Comparison of ENCODE assay signal across 8 cellular contexts in the genomic region with DNA sequence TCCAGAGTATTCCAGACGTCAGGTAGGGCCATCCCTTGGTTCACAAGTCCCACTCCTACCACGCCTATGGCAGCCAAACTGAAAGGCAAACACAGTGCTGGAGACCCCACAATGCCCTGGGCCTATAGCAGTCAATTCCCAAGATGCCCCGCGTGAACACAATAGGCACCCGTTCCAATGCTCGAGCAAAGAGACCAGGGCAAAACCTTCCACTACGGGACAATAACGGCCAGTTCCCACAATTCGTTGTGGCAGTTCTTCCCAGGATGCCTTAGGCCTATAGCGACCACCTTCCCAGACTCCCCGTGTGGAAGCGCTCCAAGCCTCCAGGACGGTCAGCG. TPM values are rescaled to one million over a fixed set of nuclear protein-coding genes. Genes with fewer than 3 reads are reported as not detected.
DNase-seq lines count a peak whose midpoint lies in the region; ATAC-seq and TF ChIP-seq lines count a peak whose summit lies in the region.

No MANE protein-coding gene starts in this region.

- CTCF ChIA-PET in activated CD8-positive, alpha-beta T cell treated with anti-CD3 and anti-CD28 coated beads, Interleukin-2, amount 10 ng/mL, durations not matched to agents 7 days and 5 days (lab: Charles Lee) = no interaction called here

- peak overlapping the region; percentile 99 for H3K4me2 ChIP-seq in osteoblast (ENCODE audit: insufficient read depth, low read length)

- H3K4me1 ChIP-seq in osteoblast (ENCODE audit: insufficient read depth, low read length) = peaks cover 12% of the 10 kb centered on the region

- peaks cover 2% of the 10 kb centered on the region for H3K36me3 Mint-ChIP-seq in activated CD8-positive, alpha-beta T cell treated with anti-CD3 and anti-CD28 coated beads, Interleukin-2, amount 10 ng/mL, durations not matched to agents 7 days and 5 days (ENCODE audit: low read depth)

- peak overlapping the region; percentile 98 for H3K27ac Mint-ChIP-seq in activated CD8-positive, alpha-beta T cell treated with anti-CD3 and anti-CD28 coated beads, Interleukin-2, amount 10 ng/mL, durations not matched to agents 7 days and 5 days

- TF ChIP-seq CTCF in fibroblast of the aortic adventitia (IDR thresholded peaks at IDR 0.05; ENCODE audit: insufficient read depth, low read length) = no peak
- no peak for TF ChIP-seq CTCF in osteoblast (IDR thresholded peaks at IDR 0.05; ENCODE audit: extremely low read depth, low read depth, low read length)

- peak overlapping the region; percentile 95 for H3K4me3 ChIP-seq in fibroblast of the aortic adventitia (ENCODE audit: low read depth, low read length)
- peak overlapping the region; percentile 90 for H3K4me3 ChIP-seq in osteoblast (ENCODE audit: insufficient read depth, low read length)

- H3K27ac ChIP-seq in osteoblast (ENCODE audit: low read depth, low read length) = peak overlapping the region; percentile 92

- peaks cover 3% of the 10 kb centered on the region for H3K36me3 ChIP-seq in osteoblast (ENCODE audit: insufficient read depth, low read length)

- ATAC-seq in HG02973 (IDR thresholded peaks at IDR 0.05; ENCODE audit: unreplicated experiment) = peak; percentile 28
- ATAC-seq in activated CD8-positive, alpha-beta T cell treated with anti-CD3 and anti-CD28 coated beads, Interleukin-2, amount 10 ng/mL, durations not matched to agents 7 days and 5 days = peak; percentile 51

- no peaks in the 10 kb centered on the region for H3K27me3 Mint-ChIP-seq in activated CD8-positive, alpha-beta T cell treated with anti-CD3 and anti-CD28 coated beads, Interleukin-2, amount 10 ng/mL, durations not matched to agents 7 days and 5 days (ENCODE audit: low read depth)

- peaks cover 47% of the 10 kb centered on the region for H3K79me2 ChIP-seq in osteoblast (ENCODE audit: insufficient read depth, low read length)

- POLR2A ChIA-PET in activated CD8-positive, alpha-beta T cell treated with anti-CD3 and anti-CD28 coated beads, Interleukin-2, amount 10 ng/mL, durations not matched to agents 7 days and 5 days (lab: Charles Lee) = no interaction called here

- no peaks in the 10 kb centered on the region for H4K20me1 ChIP-seq in osteoblast (ENCODE audit: insufficient read depth, low read length)

- DNase-seq in activated T-cell treated with anti-CD3 and anti-CD28 coated beads for 1 hour (ENCODE audit: low read depth) = peak; percentile 13
- no peak for DNase-seq in activated T-cell treated with anti-CD3 and anti-CD28 coated beads, Interleukin-2, amount 50 U/mL, for 48 hours
- peak; percentile 61 for DNase-seq in NCI-H2196 treated with DMSO at 0.1 percent for 48 hours (lab: John Stamatoyannopoulos, UW; ENCODE audit: unreplicated experiment)
- DNase-seq in activated CD8-positive, alpha-beta T cell treated with anti-CD3 and anti-CD28 coated beads, Interleukin-2, amount 10 ng/mL, durations not matched to agents 7 days and 5 days = peak; percentile 73
- peak; percentile 37 for DNase-seq in fibroblast of the aortic adventitia (ENCODE audit: low read depth)
- DNase-seq in osteoblast (ENCODE audit: insufficient read length, low spot score, missing footprints) = peak; percentile 92
- DNase-seq in globus pallidus (ENCODE audit: low spot score) = no peak

- H3K9me3 ChIP-seq in osteoblast (ENCODE audit: low read depth, low read length) = no peaks in the 10 kb centered on the region

- H2AFZ ChIP-seq in osteoblast (ENCODE audit: low read length) = peak overlapping the region; percentile 99

- peak overlapping the region; percentile 94 for H3K4me3 Mint-ChIP-seq in activated CD8-positive, alpha-beta T cell treated with anti-CD3 and anti-CD28 coated beads, Interleukin-2, amount 10 ng/mL, durations not matched to agents 7 days and 5 days

- peaks cover 19% of the 10 kb centered on the region for H3K4me1 Mint-ChIP-seq in activated CD8-positive, alpha-beta T cell treated with anti-CD3 and anti-CD28 coated beads, Interleukin-2, amount 10 ng/mL, durations not matched to agents 7 days and 5 days (ENCODE audit: low read depth)

- no peaks in the 10 kb centered on the region for H3K9me3 Mint-ChIP-seq in activated CD8-positive, alpha-beta T cell treated with anti-CD3 and anti-CD28 coated beads, Interleukin-2, amount 10 ng/mL, durations not matched to agents 7 days and 5 days (ENCODE audit: insufficient read depth)

- H3K27me3 ChIP-seq in osteoblast (ENCODE audit: insufficient read depth, low read length) = no peaks in the 10 kb centered on the region

RNA-seq across cellular contexts. Expression of a gene that starts 0.5 kb away (rescaled TPM):
- total RNA-seq in activated CD8-positive, alpha-beta T cell treated with anti-CD3 and anti-CD28 coated beads, Interleukin-2, amount 10 ng/mL, durations not matched to agents 7 days and 5 days = 10 to 100 TPM; 29.9 to 31.5 TPM
- total RNA-seq in fibroblast of the aortic adventitia (ENCODE audit: low replicate concordance) = 14.0 and 34.8 TPM in 2 replicates
- 31.5 and 37.3 TPM in 2 replicates for total RNA-seq in osteoblast

RNA-seq across cellular contexts. Expression of a gene that starts 7.0 kb away (rescaled TPM):
- total RNA-seq in activated CD8-positive, alpha-beta T cell treated with anti-CD3 and anti-CD28 coated beads, Interleukin-2, amount 10 ng/mL, durations not matched to agents 7 days and 5 days = under 1 TPM; 0.71 to 0.73 TPM
- 0.09 TPM in 1 of 2 replicates, not detected in the other for total RNA-seq in fibroblast of the aortic adventitia (ENCODE audit: low replicate concordance)
- total RNA-seq in osteoblast = under 0.01 TPM in 1 of 2 replicates, not detected in the other

RNA-seq across cellular contexts. Expression of a gene that starts 20.8 kb away (rescaled TPM):
- total RNA-seq in activated CD8-positive, alpha-beta T cell treated with anti-CD3 and anti-CD28 coated beads, Interleukin-2, amount 10 ng/mL, durations not matched to agents 7 days and 5 days = under 1 TPM; 0.10 to 0.40 TPM
- total RNA-seq in fibroblast of the aortic adventitia (ENCODE audit: low replicate concordance) (0.27 and 1.1 TPM in 2 replicates), osteoblast (1.2 and 1.4 TPM in 2 replicates)

RNA-seq across cellular contexts. Expression of a gene that starts 22.5 kb away (rescaled TPM):
- 10 to 100 TPM; 14.1 to 17.3 TPM for total RNA-seq in activated CD8-positive, alpha-beta T cell treated with anti-CD3 and anti-CD28 coated beads, Interleukin-2, amount 10 ng/mL, durations not matched to agents 7 days and 5 days
- total RNA-seq in fibroblast of the aortic adventitia (ENCODE audit: low replicate concordance) (10.0 and 10.3 TPM in 2 replicates), osteoblast (7.4 and 9.4 TPM in 2 replicates)

RNA-seq across cellular contexts. Expression of a gene that starts 23.0 kb away (rescaled TPM):
- 10 to 100 TPM; 11.2 to 14.0 TPM for total RNA-seq in activated CD8-positive, alpha-beta T cell treated with anti-CD3 and anti-CD28 coated beads, Interleukin-2, amount 10 ng/mL, durations not matched to agents 7 days and 5 days
- total RNA-seq in fibroblast of the aortic adventitia (ENCODE audit: low replicate concordance) (17.5 and 32.3 TPM in 2 replicates), osteoblast (18.9 and 23.2 TPM in 2 replicates)

Comparison
In these comparisons a context has a peak if more than half of its experiments do, and no peak if none do; other contexts are left out.
1. DNase-seq: peak in activated T-cell treated with anti-CD3 and anti-CD28 coated beads for 1 hour (single experiment), NCI-H2196 treated with DMSO at 0.1 percent for 48 hours (single experiment), activated CD8-positive, alpha-beta T cell treated with anti-CD3 and anti-CD28 coated beads, Interleukin-2, amount 10 ng/mL, durations not matched to agents 7 days and 5 days (single experiment), fibroblast of the aortic adventitia (single experiment) and osteoblast (single experiment); none in activated T-cell treated with anti-CD3 and anti-CD28 coated beads, Interleukin-2, amount 50 U/mL, for 48 hours (0 of 2) and globus pallidus (single experiment).